In genomic region chr3:108150200-108150599, GRCh38 we compare ENCODE assay signal across 34 cellular contexts.
"Had no signal": no experiment of that assay in that cellular context is flagged by ENCODE, and none has a peak within 500 bp of the region (broad histone marks: within the 10 kb centered on the region; RNA-seq: fewer than 3 reads in every experiment).

No MANE protein-coding gene starts in this region.

- H3K4me3 ChIP-seq: MG63, PC-9, SK-N-MC had no signal

- H3K9me3 ChIP-seq: MG63 had no signal

- H2AFZ ChIP-seq: PC-9 had no signal

- DNase-seq: activated B cell treated with CpG ODN at 0.5 μM for 24 hours; activated CD4-positive, alpha-beta memory T cell treated with anti-CD3 and anti-CD28 coated beads, Interleukin-2, amount 10 ng/mL, durations not matched to agents 7 days and 5 days; activated CD4-positive, alpha-beta T cell treated with anti-CD3 and anti-CD28 coated beads for 4 hours; activated CD4-positive, CD25-positive, alpha-beta regulatory T cell treated with anti-CD3 and anti-CD28 coated beads, Interleukin-2, amount 50 U/mL, for 72 hours; activated CD8-positive, alpha-beta memory T cell treated with anti-CD3 and anti-CD28 coated beads for 24 hours; activated CD8-positive, alpha-beta memory T cell treated with anti-CD3 and anti-CD28 coated beads, Interleukin-2, amount 10 ng/mL, durations not matched to agents 7 days and 5 days; activated CD8-positive, alpha-beta memory T cell treated with anti-CD3 and anti-CD28 coated beads, Interleukin-2, amount 50 U/mL, for 48 hours; activated effector memory CD4-positive, alpha-beta T cell treated with Interleukin-2 at 50 U/mL for 16 hours; activated naive CD4-positive, alpha-beta T cell treated with anti-CD3 and anti-CD28 coated beads, Interleukin-2, amount 10 ng/mL, durations not matched to agents 7 days and 5 days; activated naive CD8-positive, alpha-beta T cell treated with anti-CD3 and anti-CD28 coated beads, Interleukin-2, amount 50 U/mL, for 24 hours; activated T-cell treated with anti-CD3 and anti-CD28 coated beads, Interleukin-2, amount 50 U/mL, for 48 hours; anterior cingulate cortex; caudate nucleus; cerebellar nuclear complex; Karpas-422; KBM-7; MG63; NCI-H1048; NCI-H1105 treated with DMSO at 0.1 percent for 48 hours; NCI-H1436; NCI-H1694; NCI-H2029; NCI-H345; NCI-H524 treated with DMSO at 0.1 percent for 48 hours; NCI-H774; PC-9; Right ventricle myocardium superior; T-helper 1 cell; T-helper 2 cell; T-helper 9 cell had no signal

- H3K36me3 Mint-ChIP-seq: brain had no signal

- H3K27ac Mint-ChIP-seq: activated B cell treated with CpG ODN at 0.5 μM for 24 hours; activated CD4-positive, alpha-beta memory T cell treated with anti-CD3 and anti-CD28 coated beads, Interleukin-2, amount 10 ng/mL, durations not matched to agents 7 days and 5 days; activated CD8-positive, alpha-beta memory T cell treated with anti-CD3 and anti-CD28 coated beads, Interleukin-2, amount 10 ng/mL, durations not matched to agents 7 days and 5 days; activated naive CD4-positive, alpha-beta T cell treated with anti-CD3 and anti-CD28 coated beads, Interleukin-2, amount 10 ng/mL, durations not matched to agents 7 days and 5 days; activated naive CD8-positive, alpha-beta T cell; activated naive CD8-positive, alpha-beta T cell treated with anti-CD3 and anti-CD28 coated beads, Interleukin-2, amount 50 U/mL, for 24 hours; brain had no signal

- H3K36me3 ChIP-seq: MG63 had no signal

- H3K27me3 Mint-ChIP-seq: activated B cell treated with CpG ODN at 0.5 μM for 24 hours; activated CD4-positive, alpha-beta memory T cell treated with anti-CD3 and anti-CD28 coated beads, Interleukin-2, amount 10 ng/mL, durations not matched to agents 7 days and 5 days; activated CD8-positive, alpha-beta memory T cell treated with anti-CD3 and anti-CD28 coated beads, Interleukin-2, amount 10 ng/mL, durations not matched to agents 7 days and 5 days; activated naive CD4-positive, alpha-beta T cell treated with anti-CD3 and anti-CD28 coated beads, Interleukin-2, amount 10 ng/mL, durations not matched to agents 7 days and 5 days; activated naive CD8-positive, alpha-beta T cell; activated naive CD8-positive, alpha-beta T cell treated with anti-CD3 and anti-CD28 coated beads, Interleukin-2, amount 50 U/mL, for 24 hours; brain had no signal

- H3K27ac ChIP-seq: PC-9, SK-N-MC, VCaP had no signal

- ATAC-seq: activated CD8-positive, alpha-beta memory T cell treated with anti-CD3 and anti-CD28 coated beads, Interleukin-2, amount 10 ng/mL, durations not matched to agents 7 days and 5 days; activated naive CD8-positive, alpha-beta T cell treated with anti-CD3 and anti-CD28 coated beads, Interleukin-2, amount 50 U/mL, for 24 hours had no signal

- H3K4me3 Mint-ChIP-seq: activated B cell treated with CpG ODN at 0.5 μM for 24 hours; activated CD4-positive, alpha-beta memory T cell treated with anti-CD3 and anti-CD28 coated beads, Interleukin-2, amount 10 ng/mL, durations not matched to agents 7 days and 5 days; activated CD8-positive, alpha-beta memory T cell treated with anti-CD3 and anti-CD28 coated beads, Interleukin-2, amount 10 ng/mL, durations not matched to agents 7 days and 5 days; activated naive CD4-positive, alpha-beta T cell treated with anti-CD3 and anti-CD28 coated beads, Interleukin-2, amount 10 ng/mL, durations not matched to agents 7 days and 5 days; activated naive CD8-positive, alpha-beta T cell; activated naive CD8-positive, alpha-beta T cell treated with anti-CD3 and anti-CD28 coated beads, Interleukin-2, amount 50 U/mL, for 24 hours; brain had no signal

- H3K27me3 ChIP-seq: MG63 had no signal

- H3K4me2 ChIP-seq: PC-9 had no signal
